In genomic region chr2:74414913-74415761, GRCh38 we compare ENCODE assay signal across 8 cellular contexts. TPM values are rescaled to one million over a fixed set of nuclear protein-coding genes. Genes with fewer than 3 reads are reported as not detected.
DNase-seq lines count a peak whose midpoint lies in the region; FAIRE-seq and TF ChIP-seq lines count a peak whose summit lies in the region.

No MANE protein-coding gene starts in this region.

- no peaks in the 10 kb centered on the region for H3K9me3 Mint-ChIP-seq in nephron progenitor cell

- H3K27ac Mint-ChIP-seq in nephron progenitor cell: no peak overlapping the region

- peak overlapping the region; percentile 38 for H3K4me3 ChIP-seq in retinal pigment epithelial cell (ENCODE audit: low read length)

- H3K36me3 Mint-ChIP-seq in nephron progenitor cell (ENCODE audit: low read depth): no peaks in the 10 kb centered on the region

- peaks cover 6% of the 10 kb centered on the region for H3K27me3 Mint-ChIP-seq in nephron progenitor cell (ENCODE audit: low read depth, poor library complexity)

- no peak overlapping the region for H3K4me3 Mint-ChIP-seq in nephron progenitor cell

- TF ChIP-seq CTCF in retinal pigment epithelial cell (conservative IDR thresholded peaks at IDR 0.05; ENCODE audit: low read depth, low read length): peak; percentile 49
- no peak for TF ChIP-seq CTCF in nephron progenitor cell (IDR thresholded peaks at IDR 0.05)

- peaks cover 14% of the 10 kb centered on the region for H3K4me1 Mint-ChIP-seq in nephron progenitor cell

- DNase-seq in stimulated activated CD4-positive, alpha-beta T cell treated with anti-CD3 and anti-CD28 coated beads, Interleukin-12 subunit alpha, Interleukin-12 subunit beta, amount 100 ng/mL, for 4 hours: peak; percentile 17
- DNase-seq in stimulated activated CD4-positive, alpha-beta T cell treated with anti-CD3 and anti-CD28 coated beads, Interleukin-1b, Interleukin-23, amount 100 ng/mL, for 48 hours: no peak
- peak; percentile 39 for DNase-seq in activated CD8-positive, alpha-beta memory T cell treated with anti-CD3 and anti-CD28 coated beads, Interleukin-2, amount 50 U/mL, for 4 hours
- peak; percentile 74 to 75 for DNase-seq in frontal cortex (ENCODE audit: low spot score in 2 of 2)
- no peak for DNase-seq in retinal pigment epithelial cell (ENCODE audit: low read depth)
- DNase-seq in NK-92 (lab: John Stamatoyannopoulos, UW; ENCODE audit: unreplicated experiment): no peak
- no peak for DNase-seq in nephron progenitor cell
- no peak for DNase-seq in Kasumi-1 (lab: John Stamatoyannopoulos, UW)

- no peak for FAIRE-seq in frontal cortex (lab: Jason Lieb, UNC)

RNA-seq across cellular contexts. Expression of gene C2orf81, which starts 6.3 kb away (rescaled TPM):
- total RNA-seq in frontal cortex: 0.41 TPM

RNA-seq across cellular contexts. Expression of gene WDR54, which starts 6.4 kb away (rescaled TPM):
- total RNA-seq in frontal cortex: 38.7 TPM

RNA-seq across cellular contexts. Expression of gene RTKN, which starts 26.6 kb away (rescaled TPM):
- total RNA-seq in frontal cortex: 2.9 TPM

RNA-seq across cellular contexts. Expression of gene DCTN1, which starts 35.0 kb away (rescaled TPM):
- 111 TPM for total RNA-seq in frontal cortex

RNA-seq across cellular contexts. Expression of gene INO80B, which starts 39.8 kb away (rescaled TPM):
- 9.8 TPM for total RNA-seq in frontal cortex

Comparison
In these comparisons a context has a peak if more than half of its experiments do, and no peak if none do; other contexts are left out.
1. DNase-seq: peak in stimulated activated CD4-positive, alpha-beta T cell treated with anti-CD3 and anti-CD28 coated beads, Interleukin-12 subunit alpha, Interleukin-12 subunit beta, amount 100 ng/mL, for 4 hours (single experiment), activated CD8-positive, alpha-beta memory T cell treated with anti-CD3 and anti-CD28 coated beads, Interleukin-2, amount 50 U/mL, for 4 hours (single experiment) and frontal cortex (2 of 2); none in stimulated activated CD4-positive, alpha-beta T cell treated with anti-CD3 and anti-CD28 coated beads, Interleukin-1b, Interleukin-23, amount 100 ng/mL, for 48 hours (single experiment), retinal pigment epithelial cell (single experiment), NK-92 (single experiment), nephron progenitor cell (single experiment) and Kasumi-1 (0 of 2).